ENCODE assay signal across 1 cellular context in genomic region chr12:65886996-65887395, GRCh38.
TF ChIP-seq lines count a peak whose summit lies in the region.

No MANE protein-coding gene starts in this region.

TF ChIP-seq in HCT116, 20 proteins besides CTCF, POLR2A, EP300 and RAD21 (continued from another document):
- TF ChIP-seq REST (IDR thresholded peaks at IDR 0.05; ENCODE audit: low read depth) = no peak
- peak; percentile 54 for TF ChIP-seq FOSL1 (IDR thresholded peaks at IDR 0.05; ENCODE audit: low read depth)
- 0 out of 2 replicates have a peak, but pooled peaks have one; percentile 10 for TF ChIP-seq CBX3 (IDR thresholded peaks at IDR 0.05; ENCODE audit: low read depth)
